ENCODE assay signal across 12 cellular contexts in the genomic region with DNA sequence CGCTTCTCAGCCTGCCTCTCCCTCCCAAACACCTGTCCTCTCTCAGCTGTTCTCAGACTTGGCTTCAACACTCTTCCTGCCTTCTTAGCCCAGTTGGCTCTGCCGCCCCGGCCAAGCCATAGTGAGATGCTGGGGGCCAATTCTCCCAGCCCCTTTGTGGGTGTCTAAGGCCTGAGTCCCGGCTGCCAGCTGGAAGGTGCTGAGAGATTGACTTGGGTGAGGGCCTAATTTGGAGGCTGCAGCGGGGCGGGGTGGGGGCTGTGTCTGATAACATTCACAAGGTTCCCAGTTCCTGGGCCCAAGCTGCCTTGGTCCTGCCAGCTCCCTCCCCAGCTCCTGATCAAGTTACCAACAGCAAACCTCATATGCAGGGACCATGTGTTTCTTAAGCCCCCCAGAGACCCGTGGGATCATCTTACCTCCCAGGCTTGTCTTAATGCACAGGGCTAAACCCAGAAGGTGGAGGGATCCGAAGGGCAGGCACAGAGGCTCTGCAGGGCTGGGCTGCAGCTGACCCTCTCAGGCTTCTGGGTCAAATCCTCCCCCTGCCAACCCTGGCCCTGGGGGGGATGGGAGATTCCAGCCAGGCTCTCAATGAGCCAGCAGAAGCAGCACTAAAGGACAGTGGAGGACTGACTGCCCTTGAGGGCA. TPM values are rescaled to one million over a fixed set of nuclear protein-coding genes. Genes with fewer than 3 reads are reported as not detected.
DNase-seq lines count a peak whose midpoint lies in the region; ATAC-seq and TF ChIP-seq lines count a peak whose summit lies in the region.
"Had no signal": no experiment of that assay in that cellular context is flagged by ENCODE, and none has a peak within 500 bp of the region (broad histone marks: within the 10 kb centered on the region; RNA-seq: fewer than 3 reads in every experiment).

No MANE protein-coding gene starts in this region.

- no peaks in the 10 kb centered on the region for H3K27me3 ChIP-seq in WERI-Rb-1 (ENCODE audit: insufficient read depth, low read depth, severe bottlenecking)
- no peaks in the 10 kb centered on the region for H3K27me3 ChIP-seq in psoas muscle (ENCODE audit: insufficient read depth in 3 of 3, low read length in 2 of 3)
- H3K27me3 ChIP-seq: BE2C, spleen had no signal

- TF ChIP-seq CTCF in WERI-Rb-1 (IDR thresholded peaks at IDR 0.05; ENCODE audit: low read depth, low read length) (no peak), psoas muscle (IDR thresholded peaks at IDR 0.05) (no peak)

- peaks cover 84% of the 10 kb centered on the region for H3K4me1 ChIP-seq in psoas muscle
- H3K4me1 ChIP-seq: BE2C had no signal

- intact Hi-C loops in left cardiac atrium (cut with DNase I) = no loop called here
- intact Hi-C loops in psoas muscle (cut with DNase I) = no loop called here

- no peaks in the 10 kb centered on the region for H3K9me3 ChIP-seq in WERI-Rb-1 (ENCODE audit: severe bottlenecking)
- H3K9me3 ChIP-seq in psoas muscle = no peaks in the 10 kb centered on the region
- H3K9me3 ChIP-seq: BE2C, spleen had no signal

- H3K27ac ChIP-seq in WERI-Rb-1 (peak overlapping the region; percentile 42; the same call in 1 of the 2 replicates), psoas muscle (peak overlapping the region; percentile 90)

- WGBS in psoas muscle, 3 donors = 13 to 14% (median 13%) methylated on average over 8 of the region's 8 CpGs

- H3K36me3 ChIP-seq in WERI-Rb-1 (peaks cover 15% of the 10 kb centered on the region), psoas muscle (ENCODE audit: insufficient read depth in 1 of 2, low read depth in 1 of 2) (peaks cover 0 to 21% of the 10 kb centered on the region in 2 donors)
- H3K36me3 ChIP-seq: BE2C had no signal

- H3K4me3 ChIP-seq in WERI-Rb-1 (ENCODE audit: low read depth, low read length) (no peak overlapping the region), psoas muscle (no peak overlapping the region)
- H3K4me3 ChIP-seq: spleen had no signal

- DNase-seq in LHCN-M2 (ENCODE audit: low read depth) (peak; percentile 81), WERI-Rb-1 (peak; percentile 59), left cardiac atrium (peak; percentile 71), psoas muscle (peak in 1 of 2 donors; percentile 76), NCI-H187 (lab: John Stamatoyannopoulos, UW) (no peak)
- DNase-seq: BE2C; spleen; stimulated activated naive CD8-positive, alpha-beta T cell treated with anti-CD3 and anti-CD28 coated beads, Interleukin-15, amount 100 ng/mL, for 72 hours had no signal

- ATAC-seq in left cardiac atrium = peak; percentile 60 to 67
- peak; percentile 71 to 84 (median 78) for ATAC-seq in psoas muscle
- ATAC-seq in HG03280 (IDR thresholded peaks at IDR 0.05; ENCODE audit: unreplicated experiment) = no peak
- no peak for ATAC-seq in HG03025 (IDR thresholded peaks at IDR 0.05; ENCODE audit: low FRiP score, unreplicated experiment)
- ATAC-seq in GM19452 (IDR thresholded peaks at IDR 0.05; ENCODE audit: unreplicated experiment) = no peak
- ATAC-seq: HepG2; stimulated activated naive CD8-positive, alpha-beta T cell treated with anti-CD3 and anti-CD28 coated beads, Interleukin-15, amount 100 ng/mL, for 72 hours had no signal

RNA-seq across cellular contexts. Expression of a gene that starts 9.8 kb away (rescaled TPM):
- total RNA-seq in LHCN-M2 (2014; rRNA removed) (6.3 and 12.5 TPM in 2 replicates), left cardiac atrium (10 to 100 TPM; 18.4 to 31.7 TPM), psoas muscle (10 to 100 TPM in 2 of 4 donors, 1 to 10 TPM in 2; 7.4 to 15.0 (median 10.4) TPM)
- polyA plus RNA-seq in LHCN-M2 (2012) = 3.4 TPM
- polyA plus RNA-seq in psoas muscle = 1 to 10 TPM; 1.6 to 5.4 (median 3.7) TPM

RNA-seq across cellular contexts. Expression of a gene that starts 26.3 kb away (rescaled TPM):
- total RNA-seq in LHCN-M2 (2014; rRNA removed) = 23.6 and 31.0 TPM in 2 replicates
- 4.8 TPM for polyA plus RNA-seq in LHCN-M2 (2012)
- 1 to 10 TPM; 7.8 TPM for total RNA-seq in left cardiac atrium
- 10 to 100 TPM in 1 of 4 donors, 1 to 10 TPM in 3; 6.2 to 11.6 (median 7.6) TPM for total RNA-seq in psoas muscle
- polyA plus RNA-seq in psoas muscle = 10 to 100 TPM in 1 of 3 donors, 1 to 10 TPM in 2; 7.9 to 11.3 (median 8.1) TPM

Comparison
In these comparisons a context has a peak if more than half of its experiments do, and no peak if none do; other contexts are left out.
1. DNase-seq: peak in LHCN-M2 (single experiment), WERI-Rb-1 (single experiment) and left cardiac atrium (single experiment); none in NCI-H187 (0 of 2).
2. ATAC-seq: peak in left cardiac atrium (2 of 2) and psoas muscle (4 of 4); none in HG03280 (single experiment), HG03025 (single experiment) and GM19452 (single experiment).